ENCODE assay signal across 21 cellular contexts in the genomic region with DNA sequence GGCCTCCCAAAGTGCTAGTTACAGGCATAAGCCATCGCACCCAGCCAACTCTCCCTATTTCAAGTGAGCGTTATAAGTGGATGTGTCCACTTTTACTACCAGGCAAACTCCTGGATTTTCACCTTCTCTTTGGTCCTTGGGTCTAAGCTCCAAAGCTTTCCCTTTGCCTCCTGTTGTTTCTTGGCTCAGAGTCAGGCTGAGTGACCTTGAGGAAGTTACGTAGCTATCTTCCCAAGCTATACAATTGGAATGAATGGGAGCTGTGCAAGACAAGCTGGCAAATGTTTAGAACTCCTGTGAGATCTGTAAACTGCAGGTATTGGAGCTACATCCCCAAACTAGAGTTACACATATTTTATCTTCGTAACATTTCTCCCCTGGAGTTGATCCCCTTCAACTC. TPM values are rescaled to one million over a fixed set of nuclear protein-coding genes. Genes with fewer than 3 reads are reported as not detected.
"Had no signal": no experiment of that assay in that cellular context is flagged by ENCODE, and none has a peak within 500 bp of the region (broad histone marks: within the 10 kb centered on the region; RNA-seq: fewer than 3 reads in every experiment).

No MANE protein-coding gene starts in this region.

- H3K27me3 ChIP-seq: esophagus squamous epithelium, foreskin keratinocyte, neural progenitor cell, ovary, transverse colon had no signal

- H3K9me3 ChIP-seq: esophagus squamous epithelium, lower lobe of right lung, ovary, thoracic aorta, transverse colon had no signal

- H3K27ac Mint-ChIP-seq: dendritic cell treated with granulocyte-macrophage colony-stimulating factor and Interleukin-4, amounts not matched to agents 40 ng/mL and 50 ng/mL, for 4 days; neural progenitor cell had no signal

- H3K36me3 ChIP-seq: neural progenitor cell, ovary had no signal

- H2AFZ ChIP-seq: neural progenitor cell had no signal

- H3K4me1 Mint-ChIP-seq: neural progenitor cell; stimulated activated naive CD8-positive, alpha-beta T cell treated with anti-CD3 and anti-CD28 coated beads, Interleukin-15, amount 100 ng/mL, for 72 hours had no signal

- DNase-seq: esophagus squamous epithelium; foreskin keratinocyte; head of caudate nucleus; hippocampal formation; lower lobe of right lung; mesenchymal stem cell; midbrain; nucleus accumbens; ovary; right cardiac atrium; stimulated activated CD4-positive, alpha-beta T cell treated with anti-CD3 and anti-CD28 coated beads, Interleukin-15, amount 100 ng/mL, for 24 hours; stimulated activated CD4-positive, alpha-beta T cell treated with anti-CD3 and anti-CD28 coated beads, Interleukin-1b, Interleukin-23, amount 100 ng/mL, for 48 hours; stimulated activated CD4-positive, alpha-beta T cell treated with anti-CD3 and anti-CD28 coated beads, Interleukin-4, amount 100 ng/mL, for 24 hours; stimulated activated naive B cell treated with anti-CD40 and anti-IgM and Interleukin-4, amounts not matched to agents 10 μg/mL and 1 μg/mL and 100 μg/mL, for 72 hours; stimulated activated naive CD8-positive, alpha-beta T cell treated with anti-CD3 and anti-CD28 coated beads, Interleukin-15, amount 100 ng/mL, for 72 hours; transverse colon had no signal

- H3K4me3 Mint-ChIP-seq: dendritic cell treated with granulocyte-macrophage colony-stimulating factor and Interleukin-4, amounts not matched to agents 40 ng/mL and 50 ng/mL, for 4 days; natural killer cell treated with Interleukin-12 subunit alpha and Interleukin-12 subunit beta and Interleukin-15 and Interleukin-18, amount 100 ng/mL, for 72 hours; neural progenitor cell; stimulated activated naive B cell treated with anti-CD40 and anti-IgM and Interleukin-4, amounts not matched to agents 10 μg/mL and 1 μg/mL and 100 μg/mL, for 72 hours; stimulated activated naive CD8-positive, alpha-beta T cell treated with anti-CD3 and anti-CD28 coated beads, Interleukin-15, amount 100 ng/mL, for 72 hours had no signal

- H3K27ac ChIP-seq: esophagus squamous epithelium, foreskin keratinocyte, neural progenitor cell, ovary, thoracic aorta, transverse colon had no signal

- H3K4me3 ChIP-seq: esophagus squamous epithelium, lower lobe of right lung, neural progenitor cell, ovary, thoracic aorta, transverse colon had no signal

- H3K9ac ChIP-seq: neural progenitor cell had no signal

- H3K27me3 Mint-ChIP-seq: dendritic cell treated with granulocyte-macrophage colony-stimulating factor and Interleukin-4, amounts not matched to agents 40 ng/mL and 50 ng/mL, for 4 days; natural killer cell treated with Interleukin-12 subunit alpha and Interleukin-12 subunit beta and Interleukin-15 and Interleukin-18, amount 100 ng/mL, for 72 hours; stimulated activated naive B cell treated with anti-CD40 and anti-IgM and Interleukin-4, amounts not matched to agents 10 μg/mL and 1 μg/mL and 100 μg/mL, for 72 hours; stimulated activated naive CD8-positive, alpha-beta T cell treated with anti-CD3 and anti-CD28 coated beads, Interleukin-15, amount 100 ng/mL, for 72 hours had no signal

- H3K9me3 Mint-ChIP-seq: dendritic cell treated with granulocyte-macrophage colony-stimulating factor and Interleukin-4, amounts not matched to agents 40 ng/mL and 50 ng/mL, for 4 days; natural killer cell treated with Interleukin-12 subunit alpha and Interleukin-12 subunit beta and Interleukin-15 and Interleukin-18, amount 100 ng/mL, for 72 hours; neural progenitor cell; stimulated activated naive B cell treated with anti-CD40 and anti-IgM and Interleukin-4, amounts not matched to agents 10 μg/mL and 1 μg/mL and 100 μg/mL, for 72 hours; stimulated activated naive CD8-positive, alpha-beta T cell treated with anti-CD3 and anti-CD28 coated beads, Interleukin-15, amount 100 ng/mL, for 72 hours had no signal

- H3K4me2 ChIP-seq: neural progenitor cell had no signal

- ATAC-seq: foreskin keratinocyte; lower lobe of right lung; natural killer cell treated with Interleukin-12 subunit alpha and Interleukin-12 subunit beta and Interleukin-15 and Interleukin-18, amount 100 ng/mL, for 72 hours; stimulated activated naive B cell treated with anti-CD40 and anti-IgM and Interleukin-4, amounts not matched to agents 10 μg/mL and 1 μg/mL and 100 μg/mL, for 72 hours; stimulated activated naive CD8-positive, alpha-beta T cell treated with anti-CD3 and anti-CD28 coated beads, Interleukin-15, amount 100 ng/mL, for 72 hours had no signal

RNA-seq across cellular contexts. Expression of gene NXPH3, which starts 20.3 kb away (rescaled TPM):
- total RNA-seq: kidney epithelial cell; natural killer cell treated with Interleukin-12 subunit alpha and Interleukin-12 subunit beta and Interleukin-15 and Interleukin-18, amount 100 ng/mL, for 72 hours had no signal
